In genomic region chr4:89161841-89162240, GRCh38 we compare ENCODE assay signal across 16 cellular contexts.
"Had no signal": no experiment of that assay in that cellular context is flagged by ENCODE, and none has a peak within 500 bp of the region (broad histone marks: within the 10 kb centered on the region; RNA-seq: fewer than 3 reads in every experiment).

No MANE protein-coding gene starts in this region.

- FAIRE-seq: small intestine, TTC549 had no signal

- H3K4me3 ChIP-seq: dorsolateral prefrontal cortex, lower lobe of right lung, tibial artery, uterus had no signal

- H3K36me3 Mint-ChIP-seq: brain, naive B cell had no signal

- H3K4me1 Mint-ChIP-seq: naive B cell had no signal

- H3K27ac ChIP-seq: dorsolateral prefrontal cortex, lower lobe of right lung, parathyroid adenoma, tibial artery, uterus had no signal

- ATAC-seq: esophagus mucosa, lower lobe of right lung had no signal

- H3K27me3 ChIP-seq: tibial artery, uterus had no signal

- H3K4me3 Mint-ChIP-seq: brain, naive B cell had no signal

- H3K36me3 ChIP-seq: lower lobe of right lung, tibial artery, uterus had no signal

- DNase-seq: activated CD4-positive, alpha-beta T cell treated with anti-CD3 and anti-CD28 coated beads, Interleukin-2, amount 50 U/mL, for 1 hour; activated CD4-positive, CD25-positive, alpha-beta regulatory T cell; activated naive CD4-positive, alpha-beta T cell treated with anti-CD3 and anti-CD28 coated beads, Interleukin-2, amount 50 U/mL, for 16 hours; amniotic stem cell; dorsolateral prefrontal cortex; hypothalamus; lower lobe of right lung; midbrain; naive B cell; small intestine; tibial artery; uterus had no signal

- H3K27ac Mint-ChIP-seq: brain had no signal
